ENCODE assay signal across 8 cellular contexts in the genomic region with DNA sequence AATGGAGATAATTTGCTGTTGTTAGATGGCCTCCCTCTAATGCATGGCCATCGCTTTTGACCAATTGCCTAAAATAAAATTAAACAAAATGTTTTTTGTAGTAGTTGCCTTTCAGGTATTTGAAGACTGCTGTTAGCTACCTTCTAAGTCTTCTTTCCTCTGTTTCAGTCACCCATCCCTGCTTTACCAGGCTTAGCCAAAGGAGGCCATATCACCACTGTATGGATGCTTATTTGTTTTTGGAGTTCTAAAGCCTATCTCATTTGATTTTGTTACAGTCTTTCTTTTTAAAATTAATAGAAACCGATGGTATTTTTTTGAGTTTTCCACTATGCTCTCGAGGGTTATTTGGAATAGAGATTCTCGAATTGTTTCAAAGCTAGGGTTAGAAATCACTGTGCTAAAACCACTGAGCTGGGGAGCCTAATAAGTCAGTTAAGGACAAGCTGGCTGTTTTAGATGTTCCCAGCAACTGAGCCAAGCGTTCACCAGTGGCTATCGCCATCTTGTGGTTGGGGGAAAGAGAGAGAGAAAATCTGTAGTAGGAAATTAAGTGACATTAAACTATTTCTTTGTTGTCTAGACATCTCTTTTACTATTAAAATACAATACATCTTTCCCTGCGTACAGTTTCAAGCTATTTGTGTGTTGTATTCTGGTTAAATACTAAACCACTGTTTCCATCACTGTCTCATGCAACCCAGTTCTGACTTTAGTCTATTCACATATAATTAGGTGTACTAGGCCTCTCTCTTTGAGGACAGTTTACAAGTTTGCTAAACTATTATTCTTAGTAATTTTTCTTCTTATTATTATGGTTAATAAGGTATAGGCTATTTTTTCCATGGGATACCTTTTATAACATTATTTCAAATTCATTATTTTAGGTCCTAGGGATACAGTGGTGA. TPM values are rescaled to one million over a fixed set of nuclear protein-coding genes. Genes with fewer than 3 reads are reported as not detected.
DNase-seq lines count a peak whose midpoint lies in the region; ATAC-seq, FAIRE-seq and TF ChIP-seq lines count a peak whose summit lies in the region.

No MANE protein-coding gene starts in this region.

- no peak overlapping the region for H3K27ac Mint-ChIP-seq in Calu3 (ENCODE audit: unreplicated experiment)
- H3K27ac Mint-ChIP-seq in brain = peak overlapping the region in 2 of 5 experiments; percentile 44 to 88

- FAIRE-seq in GM19239 (lab: Jason Lieb, UNC) (peak; percentile 33), urothelium cell line (lab: Jason Lieb, UNC) (no peak)

- no peak overlapping the region for H3K4me3 Mint-ChIP-seq in Calu3 (ENCODE audit: low read depth, unreplicated experiment)
- H3K4me3 Mint-ChIP-seq in brain = peak overlapping the region in 1 of 5 experiments; percentile 33

- H3K27me3 Mint-ChIP-seq in Calu3 (ENCODE audit: unreplicated experiment) = no peaks in the 10 kb centered on the region
- H3K27me3 Mint-ChIP-seq in brain = peaks cover 4% of the 10 kb centered on the region

- TF ChIP-seq CTCF in Calu3 (IDR thresholded peaks at IDR 0.05; ENCODE audit: unreplicated experiment) = peak; percentile 72
- TF ChIP-seq CTCF in brain (conservative IDR thresholded peaks at IDR 0.05) = peak; percentile 64 to 82
- no peak for TF ChIP-seq CTCF in omental fat pad (IDR thresholded peaks at IDR 0.05)

- H3K4me1 Mint-ChIP-seq in Calu3 (ENCODE audit: low read depth, unreplicated experiment) (no peaks in the 10 kb centered on the region), brain (peaks cover 8% of the 10 kb centered on the region)

- no peaks in the 10 kb centered on the region for H3K36me3 Mint-ChIP-seq in Calu3 (ENCODE audit: insufficient read depth, unreplicated experiment)
- no peaks in the 10 kb centered on the region for H3K36me3 Mint-ChIP-seq in brain

- CTCF ChIA-PET in Calu3 (lab: Charles Lee) = interaction anchor here (0.6 to 2.1 kb wide), 3 partner anchors 34 to 146 kb away, joined by 3 to 43 read pairs (median 7); no protein-coding TSS in a partner anchor

- H3K9me3 Mint-ChIP-seq in Calu3 (ENCODE audit: low read depth, unreplicated experiment) = no peaks in the 10 kb centered on the region
- H3K9me3 Mint-ChIP-seq in brain = peaks cover 0 to 2% (median 0%) of the 10 kb centered on the region in 5 experiments

- DNase-seq in Calu3 (peak; percentile 59), GM19239 (ENCODE audit: insufficient read length, low spot score) (no peak), NCI-H446 (lab: John Stamatoyannopoulos, UW) (peak; percentile 47 to 69), kidney glomerular epithelial cell (lab: John Stamatoyannopoulos, UW) (peak; percentile 68), urothelium cell line (ENCODE audit: low spot score) (peak; percentile 41), CD1c-positive myeloid dendritic cell (ENCODE audit: extremely low spot score) (no peak), omental fat pad (ENCODE audit: low spot score) (no peak)

- no TSS peak for BruUV-seq in Calu3 (replicated peaks; lab: Mats Ljungman, UMichigan)

- intact Hi-C loops in Calu3 (cut with micrococcal nuclease; ENCODE audit: unreplicated experiment) = loop anchor here (1.0 to 5.0 kb wide), 3 partner anchors 114 to 585 kb away; no protein-coding TSS in a partner anchor

- no peak for ATAC-seq in omental fat pad (ENCODE audit: low FRiP score)

RNA-seq across cellular contexts. Expression of a gene that starts 52.2 kb away (rescaled TPM):
- 0.12 TPM in 1 of 2 replicates, not detected in the other for total RNA-seq in Calu3 (2022)
- 2.5 TPM for polyA plus RNA-seq in brain (ENCODE audit: insufficient read depth, low read depth, low replicate concordance)
- total RNA-seq in omental fat pad = under 1 TPM in 3 of 4 donors, not detected in 1; 0.19 to 0.48 (median 0.32) TPM

Comparison
In these comparisons a context has a peak if more than half of its experiments do, and no peak if none do; other contexts are left out.
1. DNase-seq: peak in Calu3 (single experiment), NCI-H446 (2 of 2), kidney glomerular epithelial cell (single experiment) and urothelium cell line (single experiment); none in GM19239 (single experiment), CD1c-positive myeloid dendritic cell (single experiment) and omental fat pad (single experiment).
2. CTCF ChIP-seq: peak in Calu3 (single experiment) and brain (2 of 2); none in omental fat pad (0 of 3).